In genomic region chr4:152223600-152223999, GRCh38 we compare ENCODE assay signal across 22 cellular contexts.
"Had no signal": no experiment of that assay in that cellular context is flagged by ENCODE, and none has a peak within 500 bp of the region (broad histone marks: within the 10 kb centered on the region; RNA-seq: fewer than 3 reads in every experiment).

No MANE protein-coding gene starts in this region.

- H3K36me3 ChIP-seq: ascending aorta had no signal

- H3K4me1 ChIP-seq: ascending aorta, body of pancreas had no signal

- H3K27ac ChIP-seq: ascending aorta, body of pancreas had no signal

- H3K9me3 ChIP-seq: ascending aorta, body of pancreas had no signal

- H3K4me1 Mint-ChIP-seq: activated B cell treated with CpG ODN at 0.5 μM for 24 hours; central memory CD8-positive, alpha-beta T cell had no signal

- H3K4me3 Mint-ChIP-seq: activated B cell treated with CpG ODN at 0.5 μM for 24 hours; activated CD4-positive, alpha-beta T cell treated with anti-CD3 and anti-CD28 coated beads, Interleukin-2, amount 10 ng/mL, durations not matched to agents 7 days and 5 days; activated CD8-positive, alpha-beta T cell treated with anti-CD3 and anti-CD28 coated beads for 36 hours; activated naive CD8-positive, alpha-beta T cell treated with anti-CD3 and anti-CD28 coated beads, Interleukin-2, amount 50 U/mL, for 24 hours; activated T-cell treated with anti-CD3 and anti-CD28 coated beads, Interleukin-2, amount 50 U/mL, for 72 hours; central memory CD8-positive, alpha-beta T cell; T-helper 17 cell had no signal

- H3K4me3 ChIP-seq: ascending aorta, body of pancreas had no signal

- ATAC-seq: activated CD8-positive, alpha-beta T cell treated with anti-CD3 and anti-CD28 coated beads for 36 hours; activated naive CD4-positive, alpha-beta T cell treated with anti-CD3 and anti-CD28 coated beads, Interleukin-2, amount 50 U/mL, for 72 hours; activated naive CD8-positive, alpha-beta T cell treated with anti-CD3 and anti-CD28 coated beads, Interleukin-2, amount 50 U/mL, for 24 hours; activated T-cell treated with anti-CD3 and anti-CD28 coated beads, Interleukin-2, amount 50 U/mL, for 72 hours; body of pancreas; T-helper 17 cell had no signal

- H3K9me3 Mint-ChIP-seq: activated B cell treated with CpG ODN at 0.5 μM for 24 hours; activated CD8-positive, alpha-beta T cell treated with anti-CD3 and anti-CD28 coated beads for 36 hours; activated naive CD8-positive, alpha-beta T cell treated with anti-CD3 and anti-CD28 coated beads, Interleukin-2, amount 50 U/mL, for 24 hours; activated T-cell treated with anti-CD3 and anti-CD28 coated beads, Interleukin-2, amount 50 U/mL, for 72 hours; activated T-helper 2 cell treated with anti-CD3 and anti-CD28 coated beads, Interferon-gamma antibody, Interleukin-2, Interleukin-4, amounts not matched to agents 10 μg/mL and 5 μg/mL and 100 μg/mL, durations not matched to agents 14 hours and 24 hours and 36 hours; central memory CD8-positive, alpha-beta T cell had no signal

- H3K27me3 Mint-ChIP-seq: activated B cell treated with CpG ODN at 0.5 μM for 24 hours; activated CD4-positive, alpha-beta T cell treated with anti-CD3 and anti-CD28 coated beads, Interleukin-2, amount 10 ng/mL, durations not matched to agents 7 days and 5 days; activated CD8-positive, alpha-beta T cell treated with anti-CD3 and anti-CD28 coated beads for 36 hours; activated naive CD8-positive, alpha-beta T cell treated with anti-CD3 and anti-CD28 coated beads, Interleukin-2, amount 50 U/mL, for 24 hours; central memory CD8-positive, alpha-beta T cell; T-helper 17 cell had no signal

- DNase-seq: activated B cell treated with CpG ODN at 0.5 μM for 24 hours; activated CD4-positive, alpha-beta T cell treated with anti-CD3 and anti-CD28 coated beads for 1 hour; activated CD4-positive, alpha-beta T cell treated with anti-CD3 and anti-CD28 coated beads, Interleukin-2, amount 10 ng/mL, durations not matched to agents 7 days and 5 days; activated CD8-positive, alpha-beta memory T cell treated with anti-CD3 and anti-CD28 coated beads, Interleukin-2, amount 50 U/mL, for 4 hours; activated CD8-positive, alpha-beta T cell treated with anti-CD3 and anti-CD28 coated beads for 36 hours; activated naive CD8-positive, alpha-beta T cell treated with anti-CD3 and anti-CD28 coated beads, Interleukin-2, amount 50 U/mL, for 24 hours; activated T-cell treated with anti-CD3 and anti-CD28 coated beads, Interleukin-2, amount 50 U/mL, for 72 hours; amniotic stem cell; body of pancreas; NCI-H1048; NCI-H146; NCI-H187 treated with DMSO at 0.1 percent for 48 hours; NCI-H2081 treated with DMSO at 0.1 percent for 48 hours; NCI-H526 treated with DMSO at 0.1 percent for 48 hours; NCI-H82; SIG-M5; T-helper 17 cell; T-helper 9 cell had no signal

- H3K27me3 ChIP-seq: ascending aorta, body of pancreas had no signal

- H3K27ac Mint-ChIP-seq: activated B cell treated with CpG ODN at 0.5 μM for 24 hours; activated CD4-positive, alpha-beta T cell treated with anti-CD3 and anti-CD28 coated beads, Interleukin-2, amount 10 ng/mL, durations not matched to agents 7 days and 5 days; activated CD8-positive, alpha-beta T cell treated with anti-CD3 and anti-CD28 coated beads for 36 hours; activated naive CD8-positive, alpha-beta T cell treated with anti-CD3 and anti-CD28 coated beads, Interleukin-2, amount 50 U/mL, for 24 hours; activated T-cell treated with anti-CD3 and anti-CD28 coated beads, Interleukin-2, amount 50 U/mL, for 72 hours; activated T-helper 2 cell treated with anti-CD3 and anti-CD28 coated beads, Interferon-gamma antibody, Interleukin-2, Interleukin-4, amounts not matched to agents 10 μg/mL and 5 μg/mL and 100 μg/mL, durations not matched to agents 14 hours and 24 hours and 36 hours had no signal
